In genomic region chr15:35281515-35281914, GRCh38 we compare ENCODE assay signal across 19 cellular contexts.
DNase-seq lines count a peak whose midpoint lies in the region; ATAC-seq and TF ChIP-seq lines count a peak whose summit lies in the region.
"Had no signal": no experiment of that assay in that cellular context is flagged by ENCODE, and none has a peak within 500 bp of the region (broad histone marks: within the 10 kb centered on the region; RNA-seq: fewer than 3 reads in every experiment).

No MANE protein-coding gene starts in this region.

- peaks cover 0 to 9% (median 0%) of the 10 kb centered on the region in 3 donors for H3K9me3 ChIP-seq in body of pancreas
- H3K9me3 ChIP-seq: uterus had no signal

- no peaks in the 10 kb centered on the region for H3K4me1 ChIP-seq in body of pancreas
- H3K4me1 ChIP-seq: spleen, uterus had no signal

- intact Hi-C loops in body of pancreas (cut with DNase I) (no loop called here), Right ventricle myocardium superior (cut with DNase I) (no loop called here)

- in situ Hi-C loops in astrocyte of the spinal cord (cut with HindIII; ENCODE audit: low sequenced_read_pairs): no loop called here

- H3K27me3 ChIP-seq in body of pancreas: no peaks in the 10 kb centered on the region
- H3K27me3 ChIP-seq: spleen, uterus had no signal

- H3K27ac ChIP-seq in body of pancreas: no peak overlapping the region
- H3K27ac ChIP-seq: epithelial cell of prostate, spleen, uterus had no signal

- TF ChIP-seq CTCF in astrocyte of the spinal cord (IDR thresholded peaks at IDR 0.05; ENCODE audit: low read depth, low read length) (no peak), body of pancreas (IDR thresholded peaks at IDR 0.05) (no peak)

- 90 to 92% methylated on average over 1 of the region's 1 CpG for WGBS in body of pancreas, 2 donors

- ATAC-seq in body of pancreas (no peak), GM18502 (IDR thresholded peaks at IDR 0.05; ENCODE audit: poor library complexity, unreplicated experiment) (no peak), Right ventricle myocardium superior (ENCODE audit: poor library complexity) (no peak)

- no peaks in the 10 kb centered on the region for H3K36me3 ChIP-seq in body of pancreas (replicated peaks in 1 of 2; ENCODE audit: insufficient read depth in 1 of 2, low read depth in 2 of 2)
- H3K36me3 ChIP-seq: spleen, uterus had no signal

- no peak overlapping the region for H3K4me3 ChIP-seq in astrocyte of the spinal cord (ENCODE audit: low read depth, low read length)
- H3K4me3 ChIP-seq in body of pancreas: no peak overlapping the region
- H3K4me3 ChIP-seq: spleen, uterus had no signal

- DNase-seq in AG20443 (ENCODE audit: low spot score): peak; percentile 43
- DNase-seq in HS-5 (ENCODE audit: low read depth): peak; percentile 58
- DNase-seq in astrocyte of the spinal cord (ENCODE audit: low read depth, low spot score): peak; percentile 22
- peak; percentile 67 for DNase-seq in iris pigment epithelial cell (ENCODE audit: low read depth)
- DNase-seq in body of pancreas: no peak
- no peak for DNase-seq in NCI-H1930 (lab: John Stamatoyannopoulos, UW)
- DNase-seq in Right ventricle myocardium superior: no peak
- DNase-seq: activated T-cell treated with anti-CD3 and anti-CD28 coated beads, Interleukin-2, amount 50 U/mL, for 48 hours; DND-41; head of caudate nucleus; immature natural killer cell; NCI-H146; NCI-H2227 treated with DMSO at 0.1 percent for 48 hours; spleen; stimulated activated CD4-positive, alpha-beta T cell treated with anti-CD3 and anti-CD28 coated beads, Interleukin-4, amount 100 ng/mL, for 4 hours; T1000; uterus had no signal

- no peak for TF ChIP-seq POLR2A in body of pancreas (IDR thresholded peaks at IDR 0.05)

Comparison
In these comparisons a context has a peak if more than half of its experiments do, and no peak if none do; other contexts are left out.
1. DNase-seq: peak in AG20443 (single experiment), HS-5 (single experiment), astrocyte of the spinal cord (single experiment) and iris pigment epithelial cell (single experiment); none in body of pancreas (0 of 4), NCI-H1930 (0 of 2) and Right ventricle myocardium superior (single experiment).